Comparison of ENCODE assay signal across 14 cellular contexts in genomic region chr1:111832521-111833155, GRCh38.
A peak's percentile ranks its signal among the peaks of the same experiment; 100 is the strongest.
DNase-seq lines count a peak whose midpoint lies in the region; ATAC-seq, FAIRE-seq and TF ChIP-seq lines count a peak whose summit lies in the region.
"Had no signal": no experiment of that assay in that cellular context is flagged by ENCODE, and none has a peak within 500 bp of the region (broad histone marks: within the 10 kb centered on the region; RNA-seq: fewer than 3 reads in every experiment).

No MANE protein-coding gene starts in this region.

- no peak overlapping the region for H2AFZ ChIP-seq in K562 (ENCODE audit: low read depth, low read length)
- H2AFZ ChIP-seq in H9 (ENCODE audit: low read length), result no peak overlapping the region
- H2AFZ ChIP-seq: GM23248 had no signal

- H3K27ac ChIP-seq in K562 (ENCODE audit: extremely low read depth, low read depth, low read length) (no peak overlapping the region), H9 (ENCODE audit: insufficient read length, low read depth, low read length) (no peak overlapping the region)
- H3K27ac ChIP-seq: GM23248 had no signal

- H2AK5ac ChIP-seq in H9 (ENCODE audit: insufficient read length, low read length), result no peak overlapping the region

- POLR2A ChIA-PET in K562 (lab: Yijun Ruan, JAX) (interaction anchor here (0.6 kb wide), 1 partner anchor 15 kb away, joined by 3 read pairs; no protein-coding TSS in a partner anchor), GM10248 (lab: Yijun Ruan, JAX) (no interaction called here)

- TF ChIP-seq RAD21 in K562 (CRISPR knock-in tag; conservative IDR thresholded peaks at IDR 0.05 in 1 of 2, IDR thresholded peaks at IDR 0.05 in 1 of 2), result no peak

- under 1% methylated on average over 10 of the region's 10 CpGs for WGBS in K562 (ENCODE audit: insufficient coverage, low coverage, missing lambda C conversion rate)
- WGBS in H9 (ENCODE audit: extremely low coverage, insufficient read length, low lambda C conversion rate), result no CpG with 5 or more reads among the region's 10 CpGs

- peaks cover 6 to 7% of the 10 kb centered on the region in 2 experiments for H3K4me1 Mint-ChIP-seq in H9
- H3K4me1 Mint-ChIP-seq: B cell had no signal

- no peak overlapping the region for H3K23ac ChIP-seq in H9 (ENCODE audit: insufficient read length, low read depth, low read length)

- H4K8ac ChIP-seq in H9 (replicated peaks; ENCODE audit: insufficient read length, low read depth, low read length), result no peak overlapping the region

- H3K27me3 ChIP-seq in K562 (ENCODE audit: control insufficient read depth in 2 of 2, insufficient read depth in 2 of 2, low read length in 2 of 2) (peaks cover 4 to 22% of the 10 kb centered on the region in 2 experiments; a peak in 4 of 5 replicates), H9 (ENCODE audit: insufficient read depth, low read length) (no peaks in the 10 kb centered on the region)

- no peak overlapping the region for H2BK120ac ChIP-seq in H9 (ENCODE audit: low read depth, low read length, poor library complexity, severe bottlenecking)

- H3K4me3 ChIP-seq in K562, result no peak overlapping the region
- H3K4me3 ChIP-seq: GM23248 had no signal

- H2BK12ac ChIP-seq in H9 (ENCODE audit: insufficient read length, low read depth, low read length), result no peak overlapping the region

- TF ChIP-seq EP300 in K562 (IDR thresholded peaks at IDR 0.05; ENCODE audit: low read length), result no peak

- H3K23me2 ChIP-seq in H9 (ENCODE audit: insufficient read length, low read depth, low read length, poor library complexity, severe bottlenecking), result no peaks in the 10 kb centered on the region

- no TSS peak for BruUV-seq in K562 (replicated peaks; lab: Mats Ljungman, UMichigan)

- H3K14ac ChIP-seq in H9 (ENCODE audit: insufficient read depth, low read length), result no peak overlapping the region

- no peaks in the 10 kb centered on the region for H3K9me1 ChIP-seq in K562 (ENCODE audit: control insufficient read depth, insufficient read depth, low read length)

- H2BK20ac ChIP-seq in H9 (ENCODE audit: low read depth, low read length, poor library complexity, severe bottlenecking), result no peak overlapping the region

- H3K18ac ChIP-seq in H9 (ENCODE audit: insufficient read length, low read depth, low read length), result no peak overlapping the region

- H3K36me3 Mint-ChIP-seq in H9 (ENCODE audit: insufficient read depth in 1 of 3, low read depth in 3 of 3), result no peaks in the 10 kb centered on the region

- no peaks in the 10 kb centered on the region for H3K79me1 ChIP-seq in H9 (ENCODE audit: insufficient read depth, low read depth, low read length, poor library complexity, severe bottlenecking)

- H4K20me1 ChIP-seq in K562 (replicated peaks; ENCODE audit: control insufficient read depth, insufficient read depth, low read length) (no peaks in the 10 kb centered on the region), H9 (ENCODE audit: control insufficient read depth, insufficient read depth, insufficient read length) (no peaks in the 10 kb centered on the region)

- H3K27ac Mint-ChIP-seq in H9, result no peak overlapping the region
- H3K27ac Mint-ChIP-seq: B cell; CD4-positive, alpha-beta T cell had no signal

- DNase-seq in cardiac septum (ENCODE audit: low spot score) (peak; percentile 58), Right ventricle myocardium superior (no peak), K562 (ENCODE audit: extremely low read depth in 1 of 4, low spot score in 3 of 4) (no peak), mesenteric fat pad (ENCODE audit: low spot score) (peak; percentile 43), H9 (no peak), GM10248 (ENCODE audit: extremely low spot score) (no peak)
- DNase-seq in stimulated activated CD4-positive, alpha-beta T cell treated with anti-CD3 and anti-CD28 coated beads, Interleukin-4, amount 100 ng/mL, for 4 hours, result no peak
- DNase-seq: CD4-positive, alpha-beta T cell; GF-D8 had no signal

- no peaks in the 10 kb centered on the region for H3K9me3 Mint-ChIP-seq in H9
- H3K9me3 Mint-ChIP-seq: CD4-positive, alpha-beta T cell had no signal

- CTCF ChIA-PET in K562 (lab: Yijun Ruan, JAX; ENCODE audit: low intra/inter-chr PET ratio) (no interaction called here), GM10248 (lab: Yijun Ruan, JAX) (no interaction called here)

- H3K56ac ChIP-seq in H9 (ENCODE audit: insufficient read length, low read depth, low read length), result no peak overlapping the region

- no peaks in the 10 kb centered on the region for H3K9me3 ChIP-seq in K562 (replicated peaks; ENCODE audit: control insufficient read depth, insufficient read depth, low read depth, low read length)
- no peaks in the 10 kb centered on the region for H3K9me3 ChIP-seq in H9 (ENCODE audit: control insufficient read depth, low read depth, low read length)

- H3K4me2 ChIP-seq in K562 (ENCODE audit: insufficient read depth, low read length) (no peak overlapping the region), H9 (ENCODE audit: insufficient read depth, insufficient read length, low read length) (no peak overlapping the region)

- no peak overlapping the region for H2BK15ac ChIP-seq in H9 (ENCODE audit: low read depth, low read length)

- no peak overlapping the region for H4K91ac ChIP-seq in H9 (ENCODE audit: insufficient read length, low read depth, low read length)

- H3K4ac ChIP-seq in H9 (ENCODE audit: low read depth, low read length), result no peak overlapping the region

- H3K4me1 ChIP-seq in K562 (replicated peaks in 1 of 2; ENCODE audit: control insufficient read depth in 2 of 2, insufficient read depth in 2 of 2, low read length in 2 of 2) (no peaks in the 10 kb centered on the region), H9 (ENCODE audit: insufficient read depth, low read length) (no peaks in the 10 kb centered on the region)

- H4K5ac ChIP-seq in H9 (ENCODE audit: insufficient read length, low read depth, low read length), result no peak overlapping the region

- H3K27me3 Mint-ChIP-seq in H9 (ENCODE audit: low read depth), result peaks cover 9% of the 10 kb centered on the region

- H3K4me3 Mint-ChIP-seq in H9, result no peak overlapping the region
- H3K4me3 Mint-ChIP-seq: B cell; CD4-positive, alpha-beta T cell had no signal

- TF ChIP-seq POLR2A in K562 (conservative IDR thresholded peaks at IDR 0.05), result no peak

- no peaks in the 10 kb centered on the region for H3K36me3 ChIP-seq in K562 (ENCODE audit: control insufficient read depth, insufficient read depth, low read length)

- no peak overlapping the region for H3T11ph ChIP-seq in H9 (ENCODE audit: low read length)

- in situ Hi-C loops in K562 (cut with MboI), result no loop called here

- no peak for FAIRE-seq in K562 (lab: Jason Lieb, UNC)
- FAIRE-seq: A204.1, GM18507, H54 had no signal

- intact Hi-C loops in cardiac septum (cut with DNase I), result no loop called here
- intact Hi-C loops in Right ventricle myocardium superior (cut with DNase I), result no loop called here
- intact Hi-C loops in K562 (cut with micrococcal nuclease), result no loop called here

- H3K9ac ChIP-seq in K562 (ENCODE audit: insufficient read depth in 1 of 2, low read depth in 2 of 2, low read length in 2 of 2) (no peak overlapping the region), H9 (ENCODE audit: extremely low read depth, insufficient read length, low read length) (no peak overlapping the region)
- H3K9ac ChIP-seq: GM23248 had no signal

- no peak overlapping the region for H2BK5ac ChIP-seq in H9 (ENCODE audit: insufficient read length, low read length)

- ATAC-seq in Right ventricle myocardium superior (ENCODE audit: poor library complexity) (no peak), K562 (no peak)

- TF ChIP-seq CTCF in K562 (IDR thresholded peaks at IDR 0.05 in 2 of 3, conservative IDR thresholded peaks at IDR 0.05 in 1 of 3; ENCODE audit: insufficient read depth in 2 of 3, low read depth in 1 of 3, low read length in 3 of 3), result no peak
- no peak for TF ChIP-seq CTCF in H9 (conservative IDR thresholded peaks at IDR 0.05)
- TF ChIP-seq CTCF in GM10248 (IDR thresholded peaks at IDR 0.05; ENCODE audit: control extremely low read depth, extremely low read depth, low read depth, missing control alignments), result no peak

- H3K79me2 ChIP-seq in K562 (ENCODE audit: control insufficient read depth, insufficient read depth, low read length) (no peaks in the 10 kb centered on the region), H9 (ENCODE audit: insufficient read depth, low read length) (no peaks in the 10 kb centered on the region)

TF ChIP-seq in K562, 482 proteins besides CTCF, POLR2A, EP300 and RAD21 (continues in another document):
- no peak for TF ChIP-seq ZNF518B (CRISPR knock-in tag; IDR thresholded peaks at IDR 0.05)
- TF ChIP-seq POU5F1 (IDR thresholded peaks at IDR 0.05; ENCODE audit: borderline replicate concordance, low read depth, low read length, partially characterized antibody), result no peak
- peak; percentile 69 for TF ChIP-seq MEIS2 (IDR thresholded peaks at IDR 0.05; ENCODE audit: partially characterized antibody)
- no peak for TF ChIP-seq HMBOX1 (IDR thresholded peaks at IDR 0.05)

Comparison
In these comparisons a context has a peak if more than half of its experiments do, and no peak if none do; other contexts are left out.
1. DNase-seq: peak in cardiac septum (single experiment) and mesenteric fat pad (single experiment); none in Right ventricle myocardium superior (single experiment), K562 (0 of 4), stimulated activated CD4-positive, alpha-beta T cell treated with anti-CD3 and anti-CD28 coated beads, Interleukin-4, amount 100 ng/mL, for 4 hours (0 of 2), H9 (single experiment) and GM10248 (single experiment).